In the genomic region with DNA sequence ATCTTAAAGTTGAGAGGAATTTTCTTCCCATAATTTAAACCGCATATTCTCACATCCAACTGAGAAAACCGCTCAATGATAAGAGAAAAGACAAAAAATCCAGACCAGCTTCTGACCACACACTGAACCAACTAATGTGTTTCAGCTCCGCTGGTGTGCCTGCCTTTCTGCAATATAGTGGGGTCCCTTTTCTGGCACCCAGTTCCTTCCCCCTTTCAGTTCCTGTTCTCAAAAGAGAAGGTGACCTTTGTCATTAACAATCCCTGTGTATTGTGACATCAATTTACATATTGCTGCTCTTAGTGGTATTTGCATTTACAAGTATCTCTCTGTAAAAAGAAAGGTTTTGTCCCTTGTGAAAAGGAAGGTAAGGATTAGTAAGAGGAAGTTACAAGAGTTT, we compare ENCODE assay signal across 14 cellular contexts. TPM values are rescaled to one million over a fixed set of nuclear protein-coding genes. Genes with fewer than 3 reads are reported as not detected.
DNase-seq lines count a peak whose midpoint lies in the region; ATAC-seq and TF ChIP-seq lines count a peak whose summit lies in the region.
"Had no signal": no experiment of that assay in that cellular context is flagged by ENCODE, and none has a peak within 500 bp of the region (broad histone marks: within the 10 kb centered on the region; RNA-seq: fewer than 3 reads in every experiment).

No MANE protein-coding gene starts in this region.

- no peaks in the 10 kb centered on the region for H3K23me2 ChIP-seq in H9 (ENCODE audit: insufficient read length, low read depth, low read length, poor library complexity, severe bottlenecking)

- peak overlapping the region; percentile 36 for H3K4me2 ChIP-seq in H9 (ENCODE audit: insufficient read depth, insufficient read length, low read length)

- no peak overlapping the region for H3K9ac ChIP-seq in H9 (ENCODE audit: extremely low read depth, insufficient read length, low read length)

- no peak overlapping the region for H2BK12ac ChIP-seq in H9 (ENCODE audit: insufficient read length, low read depth, low read length)

- H3K9me3 Mint-ChIP-seq in H9 = no peaks in the 10 kb centered on the region; a peak in 1 of 5 replicates
- H3K9me3 Mint-ChIP-seq in memory B cell = no peaks in the 10 kb centered on the region
- H3K9me3 Mint-ChIP-seq: activated CD4-positive, alpha-beta T cell treated with anti-CD3 and anti-CD28 coated beads, Interleukin-2, amount 10 ng/mL, durations not matched to agents 7 days and 5 days had no signal

- H3K4me1 ChIP-seq in H9 (ENCODE audit: insufficient read depth, low read length) = peaks cover 21% of the 10 kb centered on the region
- H3K4me1 ChIP-seq: pancreas, uterus had no signal

- H3T11ph ChIP-seq in H9 (ENCODE audit: low read length) = no peak overlapping the region

- no peaks in the 10 kb centered on the region for H4K20me1 ChIP-seq in H9 (ENCODE audit: control insufficient read depth, insufficient read depth, insufficient read length)

- no peak overlapping the region for H2BK5ac ChIP-seq in H9 (ENCODE audit: insufficient read length, low read length)

- H3K18ac ChIP-seq in H9 (ENCODE audit: insufficient read length, low read depth, low read length) = no peak overlapping the region

- H4K5ac ChIP-seq in H9 (ENCODE audit: insufficient read length, low read depth, low read length) = no peak overlapping the region

- H3K36me3 Mint-ChIP-seq in H9 (ENCODE audit: insufficient read depth in 1 of 3, low read depth in 3 of 3) (no peaks in the 10 kb centered on the region; a peak in 1 of 7 replicates), memory B cell (no peaks in the 10 kb centered on the region)

- H3K4ac ChIP-seq in H9 (ENCODE audit: low read depth, low read length) = no peak overlapping the region

- H2BK120ac ChIP-seq in H9 (ENCODE audit: low read depth, low read length, poor library complexity, severe bottlenecking) = no peak overlapping the region

- no peak overlapping the region for H2AK5ac ChIP-seq in H9 (ENCODE audit: insufficient read length, low read length)

- peaks cover 35 to 51% of the 10 kb centered on the region in 2 experiments for H3K4me1 Mint-ChIP-seq in H9
- peaks cover 12% of the 10 kb centered on the region for H3K4me1 Mint-ChIP-seq in memory B cell
- H3K4me1 Mint-ChIP-seq: activated CD4-positive, alpha-beta T cell treated with anti-CD3 and anti-CD28 coated beads, Interleukin-2, amount 10 ng/mL, durations not matched to agents 7 days and 5 days had no signal

- peak; percentile 98 for ATAC-seq in GM18909 (IDR thresholded peaks at IDR 0.05; ENCODE audit: poor library complexity, unreplicated experiment)
- peak; percentile 97 for ATAC-seq in HG03575 (IDR thresholded peaks at IDR 0.05; ENCODE audit: extremely low read depth, insufficient number of reproducible peaks, low FRiP score, unreplicated experiment)
- ATAC-seq in memory B cell (ENCODE audit: low read depth) = peak; percentile 95

- DNase-seq in H9 = no peak
- peak in 1 of 2 donors; percentile 25 for DNase-seq in memory B cell (ENCODE audit: low spot score in 2 of 2)
- no peak for DNase-seq in cerebellum (ENCODE audit: low spot score)
- DNase-seq in ecto neural progenitor cell (ENCODE audit: low spot score) = no peak
- DNase-seq in cardiac septum (ENCODE audit: low spot score) = no peak
- no peak for DNase-seq in retina
- DNase-seq: activated CD4-positive, alpha-beta T cell treated with anti-CD3 and anti-CD28 coated beads, Interleukin-2, amount 10 ng/mL, durations not matched to agents 7 days and 5 days; HCEC 1CT; pancreas; uterus had no signal

- no peak overlapping the region for H3K27ac ChIP-seq in H9 (ENCODE audit: insufficient read length, low read depth, low read length)
- H3K27ac ChIP-seq: pancreas, uterus had no signal

- no peaks in the 10 kb centered on the region for H3K79me2 ChIP-seq in H9 (ENCODE audit: insufficient read depth, low read length)

- no peaks in the 10 kb centered on the region for H3K9me3 ChIP-seq in H9 (ENCODE audit: control insufficient read depth, low read depth, low read length)
- H3K9me3 ChIP-seq: pancreas, uterus had no signal

- WGBS in H9 (ENCODE audit: extremely low coverage, insufficient read length, low lambda C conversion rate) = no CpG with 5 or more reads among the region's 3 CpGs

- H3K14ac ChIP-seq in H9 (ENCODE audit: insufficient read depth, low read length) = no peak overlapping the region

- no peak overlapping the region for H2AFZ ChIP-seq in H9 (ENCODE audit: low read length)

- H4K91ac ChIP-seq in H9 (ENCODE audit: insufficient read length, low read depth, low read length) = no peak overlapping the region

- H3K23ac ChIP-seq in H9 (ENCODE audit: insufficient read length, low read depth, low read length) = no peak overlapping the region

- no peak overlapping the region for H2BK20ac ChIP-seq in H9 (ENCODE audit: low read depth, low read length, poor library complexity, severe bottlenecking)

- intact Hi-C loops in cardiac septum (cut with DNase I) = no loop called here

- H3K56ac ChIP-seq in H9 (ENCODE audit: insufficient read length, low read depth, low read length) = no peak overlapping the region

- no peak overlapping the region for H2BK15ac ChIP-seq in H9 (ENCODE audit: low read depth, low read length)

- H3K27me3 Mint-ChIP-seq in H9 (ENCODE audit: low read depth) = peaks cover 12% of the 10 kb centered on the region; the same call in 1 of the 2 replicates
- H3K27me3 Mint-ChIP-seq in memory B cell = no peaks in the 10 kb centered on the region
- H3K27me3 Mint-ChIP-seq: activated CD4-positive, alpha-beta T cell treated with anti-CD3 and anti-CD28 coated beads, Interleukin-2, amount 10 ng/mL, durations not matched to agents 7 days and 5 days had no signal

- peak overlapping the region in 2 of 3 experiments; percentile 14 to 72; a peak in 3 of 7 replicates for H3K27ac Mint-ChIP-seq in H9
- peak overlapping the region; percentile 85 for H3K27ac Mint-ChIP-seq in memory B cell
- H3K27ac Mint-ChIP-seq: activated CD4-positive, alpha-beta T cell treated with anti-CD3 and anti-CD28 coated beads, Interleukin-2, amount 10 ng/mL, durations not matched to agents 7 days and 5 days had no signal

- H3K79me1 ChIP-seq in H9 (ENCODE audit: insufficient read depth, low read depth, low read length, poor library complexity, severe bottlenecking) = no peaks in the 10 kb centered on the region

- no peaks in the 10 kb centered on the region for H3K27me3 ChIP-seq in H9 (ENCODE audit: insufficient read depth, low read length)
- H3K27me3 ChIP-seq: pancreas, uterus had no signal

- no peak overlapping the region for H4K8ac ChIP-seq in H9 (replicated peaks; ENCODE audit: insufficient read length, low read depth, low read length)

- no peak for TF ChIP-seq CTCF in H9 (conservative IDR thresholded peaks at IDR 0.05)

- H3K4me3 Mint-ChIP-seq in H9 (peak overlapping the region; percentile 32 to 57), memory B cell (peak overlapping the region; percentile 72)
- H3K4me3 Mint-ChIP-seq: activated CD4-positive, alpha-beta T cell treated with anti-CD3 and anti-CD28 coated beads, Interleukin-2, amount 10 ng/mL, durations not matched to agents 7 days and 5 days had no signal

RNA-seq across cellular contexts. Expression of gene PPP1R17, which starts 1.3 kb away (rescaled TPM):
- total RNA-seq in H9 (2021) (1.2 and 1.7 TPM in 2 replicates), cerebellum (4.4 TPM), cardiac septum (not detected)
- total RNA-seq: activated CD4-positive, alpha-beta T cell treated with anti-CD3 and anti-CD28 coated beads, Interleukin-2, amount 10 ng/mL, durations not matched to agents 7 days and 5 days; endothelial cell of umbilical vein; M059J; pancreas; uterus had no signal
